ENCODE assay signal across 15 cellular contexts in genomic region chrX:108298165-108298602, GRCh38.
DNase-seq lines count a peak whose midpoint lies in the region; ATAC-seq and TF ChIP-seq lines count a peak whose summit lies in the region.
"Had no signal": no experiment of that assay in that cellular context is flagged by ENCODE, and none has a peak within 500 bp of the region (broad histone marks: within the 10 kb centered on the region; RNA-seq: fewer than 3 reads in every experiment).

No MANE protein-coding gene starts in this region.

- TF ChIP-seq EP300 in esophagus muscularis mucosa (IDR thresholded peaks at IDR 0.05) (no peak), SK-N-SH (IDR thresholded peaks at IDR 0.05; ENCODE audit: borderline replicate concordance in 1 of 2, low read depth in 1 of 2, low read length in 1 of 2) (no peak)

- TF ChIP-seq RAD21 in IMR-90 (IDR thresholded peaks at IDR 0.05; ENCODE audit: low read length) (no peak), SK-N-SH (IDR thresholded peaks at IDR 0.05; ENCODE audit: low read length) (no peak)

- H3K36me3 Mint-ChIP-seq in mesothelial cell of epicardium = peaks cover 7% of the 10 kb centered on the region

- H3K27me3 ChIP-seq in IMR-90 (ENCODE audit: control insufficient read depth, insufficient read depth, low read length) = no peaks in the 10 kb centered on the region; the same call in 1 of the 2 replicates
- no peaks in the 10 kb centered on the region for H3K27me3 ChIP-seq in esophagus muscularis mucosa
- H3K27me3 ChIP-seq in stomach smooth muscle (ENCODE audit: control insufficient read depth in 1 of 2, insufficient read depth in 2 of 2, low read length in 2 of 2) = peaks cover 0 to 2% of the 10 kb centered on the region in 2 donors
- peaks cover 23% of the 10 kb centered on the region; the same call in 1 of the 2 replicates for H3K27me3 ChIP-seq in SK-N-SH (ENCODE audit: insufficient read depth)
- H3K27me3 ChIP-seq: SJCRH30 had no signal

- H3K9me3 ChIP-seq in IMR-90 (ENCODE audit: control insufficient read depth, insufficient read depth, low read length) = no peaks in the 10 kb centered on the region
- no peaks in the 10 kb centered on the region for H3K9me3 ChIP-seq in esophagus muscularis mucosa
- H3K9me3 ChIP-seq in stomach smooth muscle (ENCODE audit: control insufficient read depth in 2 of 2, low read length in 2 of 2) = no peaks in the 10 kb centered on the region
- no peaks in the 10 kb centered on the region for H3K9me3 ChIP-seq in SK-N-SH
- H3K9me3 ChIP-seq: SJCRH30 had no signal

- H2AFZ ChIP-seq in IMR-90 (replicated peaks; ENCODE audit: low read length, poor library complexity) = no peak overlapping the region
- no peak overlapping the region for H2AFZ ChIP-seq in SK-N-SH (ENCODE audit: low read depth)

- no peak overlapping the region; the same call in 1 of the 2 replicates for H4K5ac ChIP-seq in IMR-90 (ENCODE audit: low read depth, low read length)

- H3K36me3 ChIP-seq in IMR-90 (ENCODE audit: control insufficient read depth, insufficient read depth, low read length) = no peaks in the 10 kb centered on the region
- H3K36me3 ChIP-seq in esophagus muscularis mucosa = no peaks in the 10 kb centered on the region
- no peaks in the 10 kb centered on the region for H3K36me3 ChIP-seq in stomach smooth muscle (ENCODE audit: control insufficient read depth in 2 of 2, insufficient read depth in 2 of 2, low read length in 2 of 2)
- H3K36me3 ChIP-seq in SK-N-SH (replicated peaks in 1 of 2; ENCODE audit: control insufficient read depth in 1 of 2, insufficient read depth in 2 of 2, low read length in 1 of 2) = no peaks in the 10 kb centered on the region
- H3K36me3 ChIP-seq: SJCRH30 had no signal

- no TSS peak for BruUV-seq in IMR-90 (replicated peaks; lab: Mats Ljungman, UMichigan)

- H3K27me3 Mint-ChIP-seq in mesothelial cell of epicardium (ENCODE audit: low read depth) = no peaks in the 10 kb centered on the region
- H3K27me3 Mint-ChIP-seq: B cell; CD4-positive, alpha-beta T cell had no signal

- H3K9ac ChIP-seq in IMR-90 (ENCODE audit: low read depth, low read length) (no peak overlapping the region), stomach smooth muscle (ENCODE audit: low read length in 2 of 2) (peak overlapping the region in 1 of 2 donors; percentile 31), SK-N-SH (no peak overlapping the region)

- no peaks in the 10 kb centered on the region for H3K9me2 ChIP-seq in SK-N-SH

- no peak overlapping the region for H3K56ac ChIP-seq in IMR-90 (ENCODE audit: extremely low read depth, insufficient read depth, low read length)

- H2AK9ac ChIP-seq in IMR-90 (replicated peaks; ENCODE audit: low read depth, low read length, poor library complexity) = no peak overlapping the region

- POLR2A ChIA-PET in IMR-90 (lab: Charles Lee; ENCODE audit: unreplicated experiment) = no interaction called here
- POLR2A ChIA-PET in SK-N-SH (lab: Yijun Ruan, JAX) = no interaction called here

- CTCF ChIA-PET in IMR-90 (lab: Yijun Ruan, JAX) = no interaction called here
- CTCF ChIA-PET in SK-N-SH (lab: Yijun Ruan, JAX) = no interaction called here

- H3K4me2 ChIP-seq in IMR-90 (ENCODE audit: low read depth, low read length) (no peak overlapping the region), SK-N-SH (no peak overlapping the region)

- H3K27ac ChIP-seq in IMR-90 (ENCODE audit: insufficient read depth, low read length) (no peak overlapping the region), esophagus muscularis mucosa (replicated peaks in 1 of 4) (peak overlapping the region; percentile 73 to 78 (median 76)), stomach smooth muscle (ENCODE audit: low read length) (peak overlapping the region; percentile 50), SK-N-SH (ENCODE audit: low read depth in 2 of 2, low read length in 1 of 2) (no peak overlapping the region)
- H3K27ac ChIP-seq: SJCRH30 had no signal

- TF ChIP-seq CTCF in IMR-90 (conservative IDR thresholded peaks at IDR 0.05; ENCODE audit: low read depth, low read length) = no peak
- TF ChIP-seq CTCF in esophagus muscularis mucosa (IDR thresholded peaks at IDR 0.05) = no peak
- TF ChIP-seq CTCF in mesothelial cell of epicardium (IDR thresholded peaks at IDR 0.05; ENCODE audit: unreplicated experiment) = no peak
- no peak for TF ChIP-seq CTCF in SK-N-SH (IDR thresholded peaks at IDR 0.05)

- ATAC-seq in IMR-90 (ENCODE audit: low read depth) = no peak

- H3K79me1 ChIP-seq in IMR-90 (ENCODE audit: low read depth in 1 of 2, low read length in 2 of 2) = no peaks in the 10 kb centered on the region

- H4K8ac ChIP-seq in IMR-90 (ENCODE audit: low read depth in 2 of 2, low read length in 2 of 2) = no peak overlapping the region

- WGBS in IMR-90 (ENCODE audit: extremely low coverage in 2 of 2, insufficient read length in 1 of 2), 2 experiments = 67% methylated on average over 5 of the region's 18 CpGs; no CpG with 5 or more reads in 1 of the 2 experiments
- WGBS in esophagus muscularis mucosa = 65% methylated on average over 10 of the region's 18 CpGs
- 14% methylated on average over 17 of the region's 18 CpGs for WGBS in SK-N-SH (ENCODE audit: low lambda C conversion rate)

- H3K4me1 ChIP-seq in IMR-90 (ENCODE audit: control insufficient read depth, insufficient read depth, low read length) (no peaks in the 10 kb centered on the region; the same call in 1 of the 2 replicates), esophagus muscularis mucosa (peaks cover 0 to 63% (median 21%) of the 10 kb centered on the region in 4 donors), stomach smooth muscle (ENCODE audit: control insufficient read depth, insufficient read depth, low read length) (peaks cover 13% of the 10 kb centered on the region), SK-N-SH (ENCODE audit: control insufficient read depth in 1 of 2, insufficient read depth in 2 of 2, low read depth in 1 of 2, low read length in 1 of 2) (no peaks in the 10 kb centered on the region)
- H3K4me1 ChIP-seq: SJCRH30 had no signal

- no peak overlapping the region for H2BK15ac ChIP-seq in IMR-90 (ENCODE audit: low read depth, low read length)

- no peak overlapping the region for H2BK20ac ChIP-seq in IMR-90 (ENCODE audit: low read depth, low read length)

- H3K14ac ChIP-seq in IMR-90 (replicated peaks; ENCODE audit: low read depth, low read length) = no peak overlapping the region

- intact Hi-C loops in IMR-90 (cut with micrococcal nuclease) = no loop called here
- intact Hi-C loops in esophagus muscularis mucosa (cut with DNase I) = no loop called here

- H2AK5ac ChIP-seq in IMR-90 (ENCODE audit: low read depth, low read length) = no peak overlapping the region

- H3K4ac ChIP-seq in IMR-90 (ENCODE audit: low read depth, low read length) = peak overlapping the region; percentile 29; the same call in 1 of the 2 replicates

- DNase-seq in IMR-90 = no peak
- no peak for DNase-seq in esophagus muscularis mucosa (ENCODE audit: extremely low spot score)
- no peak for DNase-seq in mesothelial cell of epicardium (ENCODE audit: low spot score in 2 of 2, unreplicated experiment in 2 of 2)
- DNase-seq in DMS79 (lab: John Stamatoyannopoulos, UW) = no peak
- no peak for DNase-seq in SK-N-SH
- no peak for DNase-seq in stimulated activated naive CD4-positive, alpha-beta T cell (lab: John Stamatoyannopoulos, UW)
- DNase-seq: CD4-positive, alpha-beta T cell; DND-41; GDM1; NCI-H1417; NCI-H1930; NCI-H510A treated with DMSO at 0.1 percent for 48 hours; SJCRH30 had no signal

- no peak for TF ChIP-seq POLR2A in IMR-90 (IDR thresholded peaks at IDR 0.05; ENCODE audit: low read depth, low read length)
- TF ChIP-seq POLR2A in esophagus muscularis mucosa (IDR thresholded peaks at IDR 0.05; ENCODE audit: low read depth) = no peak

- H3K4me3 ChIP-seq in IMR-90 (ENCODE audit: insufficient read depth, low read depth, low read length) (no peak overlapping the region), esophagus muscularis mucosa (no peak overlapping the region), stomach smooth muscle (ENCODE audit: low read length in 2 of 2) (no peak overlapping the region), SK-N-SH (ENCODE audit: low read depth in 2 of 2, low read length in 1 of 2) (no peak overlapping the region)
- H3K4me3 ChIP-seq: SJCRH30 had no signal

- H2BK120ac ChIP-seq in IMR-90 (ENCODE audit: low read depth, low read length) = peak overlapping the region; percentile 19

- H4K20me1 ChIP-seq in IMR-90 (ENCODE audit: insufficient read depth, low read length) = no peaks in the 10 kb centered on the region
- no peaks in the 10 kb centered on the region for H4K20me1 ChIP-seq in SK-N-SH (ENCODE audit: insufficient read depth)

- H3K4me3 Mint-ChIP-seq in mesothelial cell of epicardium = no peak overlapping the region
- H3K4me3 Mint-ChIP-seq: B cell; CD4-positive, alpha-beta T cell had no signal

- peak overlapping the region; percentile 96 for H3K27ac Mint-ChIP-seq in mesothelial cell of epicardium
- H3K27ac Mint-ChIP-seq: B cell; CD4-positive, alpha-beta T cell had no signal

- no peak overlapping the region for H4K91ac ChIP-seq in IMR-90 (ENCODE audit: insufficient read depth, low read depth, low read length)

- H3K9me1 ChIP-seq in IMR-90 (ENCODE audit: insufficient read depth, low read length) = no peaks in the 10 kb centered on the region

- peaks cover 50% of the 10 kb centered on the region for H3K4me1 Mint-ChIP-seq in mesothelial cell of epicardium
- H3K4me1 Mint-ChIP-seq: B cell had no signal

- dilution Hi-C loops in IMR-90 (cut with HindIII; ENCODE audit: low sequenced_read_pairs, unreplicated experiment) = no loop called here

- H3K23ac ChIP-seq in IMR-90 (ENCODE audit: low read depth, low read length) = no peak overlapping the region

- no peaks in the 10 kb centered on the region for H3F3A ChIP-seq in SK-N-SH (replicated peaks; ENCODE audit: insufficient read depth)

- H2BK5ac ChIP-seq in IMR-90 (ENCODE audit: low read depth, low read length, poor library complexity, severe bottlenecking) = no peak overlapping the region

- in situ Hi-C loops in IMR-90 (cut with MboI; ENCODE audit: low sequenced_read_pairs) = no loop called here

- H3K79me2 ChIP-seq in SK-N-SH (ENCODE audit: insufficient read depth) = no peaks in the 10 kb centered on the region

- peaks cover 7% of the 10 kb centered on the region for H3K9me3 Mint-ChIP-seq in mesothelial cell of epicardium
- H3K9me3 Mint-ChIP-seq: CD4-positive, alpha-beta T cell had no signal

- peak overlapping the region; percentile 16; the same call in 1 of the 2 replicates for H3K18ac ChIP-seq in IMR-90 (ENCODE audit: low read depth, low read length)

TF ChIP-seq in IMR-90, 13 proteins besides CTCF, POLR2A, EP300 and RAD21 (continues in another document):
- no peak for TF ChIP-seq CHD1 (IDR thresholded peaks at IDR 0.05; ENCODE audit: low read depth, low read length)
- TF ChIP-seq RCOR1 (IDR thresholded peaks at IDR 0.05; ENCODE audit: insufficient replicate concordance, low read length) = no peak
- TF ChIP-seq FOS (IDR thresholded peaks at IDR 0.05; ENCODE audit: low read depth, low read length) = no peak
- no peak for TF ChIP-seq SMC3 (IDR thresholded peaks at IDR 0.05; ENCODE audit: low read depth, low read length)

TF ChIP-seq in SK-N-SH, 30 proteins besides CTCF, POLR2A, EP300 and RAD21:
- no peak for TF ChIP-seq MAX (IDR thresholded peaks at IDR 0.05; ENCODE audit: low read depth)
- TF ChIP-seq MEF2A (IDR thresholded peaks at IDR 0.05; ENCODE audit: borderline replicate concordance, low read depth) = no peak
- TF ChIP-seq MXI1 (IDR thresholded peaks at IDR 0.05; ENCODE audit: low read depth, low read length) = no peak

Comparison
In these comparisons a context has a peak if more than half of its experiments do, and no peak if none do; other contexts are left out.
1. H3K27ac ChIP-seq: peak in esophagus muscularis mucosa (4 of 4) and stomach smooth muscle (single experiment); none in IMR-90 (single experiment) and SK-N-SH (0 of 2).